Comparison of ENCODE assay signal across 20 cellular contexts in genomic region chr9:92171281-92171680, GRCh38.
"Had no signal": no experiment of that assay in that cellular context is flagged by ENCODE, and none has a peak within 500 bp of the region (broad histone marks: within the 10 kb centered on the region; RNA-seq: fewer than 3 reads in every experiment).

No MANE protein-coding gene starts in this region.

- H3K36me3 ChIP-seq: gastrocnemius medialis, pancreas, suprapubic skin, transverse colon, upper lobe of right lung, uterus had no signal

- DNase-seq: cerebellar nuclear complex; cortex of kidney; dorsolateral prefrontal cortex; effector CD4-positive, alpha-beta T cell; foreskin fibroblast; gastrocnemius medialis; naive thymus-derived CD4-positive, alpha-beta T cell; occipital lobe; pancreas; retina; stimulated activated CD4-positive, alpha-beta T cell treated with anti-CD3 and anti-CD28 coated beads, Interleukin-12 subunit alpha, Interleukin-12 subunit beta, amount 100 ng/mL, for 4 hours; stimulated activated CD4-positive, alpha-beta T cell treated with anti-CD3 and anti-CD28 coated beads, Interleukin-1b, Interleukin-23, amount 100 ng/mL, for 48 hours; stimulated activated CD4-positive, alpha-beta T cell treated with anti-CD3 and anti-CD28 coated beads, Interleukin-4, amount 100 ng/mL, for 1 hour; stimulated activated naive B cell treated with anti-CD40 and anti-IgM and Interleukin-4, amounts not matched to agents 10 μg/mL and 1 μg/mL and 100 μg/mL, for 72 hours; transverse colon; uterus had no signal

- H3K27me3 ChIP-seq: dorsolateral prefrontal cortex, gastrocnemius medialis, pancreas, suprapubic skin, transverse colon, upper lobe of right lung, uterus had no signal

- H3K9me3 ChIP-seq: gastrocnemius medialis, pancreas, suprapubic skin, transverse colon, upper lobe of right lung, uterus had no signal

- H3K27ac ChIP-seq: dorsolateral prefrontal cortex, gastrocnemius medialis, pancreas, suprapubic skin, transverse colon, upper lobe of right lung, uterus had no signal

- H3K4me3 ChIP-seq: dorsolateral prefrontal cortex, gastrocnemius medialis, lung, pancreas, smooth muscle cell, suprapubic skin, transverse colon, upper lobe of right lung, uterus had no signal

- H3K4me2 ChIP-seq: smooth muscle cell had no signal

- H3K4me1 ChIP-seq: gastrocnemius medialis, pancreas, suprapubic skin, transverse colon, upper lobe of right lung, uterus had no signal
